ENCODE assay signal across 9 cellular contexts in the genomic region with DNA sequence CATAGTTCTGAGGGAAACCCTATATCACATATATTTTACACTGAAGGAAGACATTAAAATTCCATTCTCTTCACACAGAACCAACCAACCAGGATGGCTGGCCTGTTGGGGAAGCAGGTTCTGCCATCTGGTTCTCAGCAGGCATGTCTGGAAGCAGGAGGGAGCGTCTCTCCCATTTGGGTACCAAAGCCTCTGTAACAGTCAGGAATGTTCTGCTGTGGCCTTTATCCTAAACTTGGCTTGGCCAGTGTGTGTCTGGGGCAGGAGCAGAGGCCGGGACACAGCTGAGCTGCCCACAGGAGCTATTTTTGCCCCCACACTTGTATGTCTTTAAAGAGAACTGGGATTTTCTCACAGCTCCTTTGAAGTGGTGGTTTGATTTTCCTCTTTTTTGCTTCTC. TPM values are rescaled to one million over a fixed set of nuclear protein-coding genes. Genes with fewer than 3 reads are reported as not detected.
DNase-seq lines count a peak whose midpoint lies in the region; ATAC-seq and TF ChIP-seq lines count a peak whose summit lies in the region.
"Had no signal": no experiment of that assay in that cellular context is flagged by ENCODE, and none has a peak within 500 bp of the region (broad histone marks: within the 10 kb centered on the region; RNA-seq: fewer than 3 reads in every experiment).

No MANE protein-coding gene starts in this region.

- no peak overlapping the region for H3K4me3 ChIP-seq in endodermal cell (ENCODE audit: low read length)
- peak overlapping the region in 1 of 8 donors; percentile 43 for H3K4me3 ChIP-seq in spleen
- H3K4me3 ChIP-seq: esophagus muscularis mucosa had no signal

- intact Hi-C loops in spleen (cut with DNase I; ENCODE audit: low total_unique reads): no loop called here

- H3K4me3 Mint-ChIP-seq in activated naive CD4-positive, alpha-beta T cell treated with anti-CD3 and anti-CD28 coated beads, Interleukin-2, amount 10 ng/mL, durations not matched to agents 7 days and 5 days: peak overlapping the region; percentile 36
- H3K4me3 Mint-ChIP-seq in T-cell (peak overlapping the region; percentile 39 to 80 (median 56)), endodermal cell (no peak overlapping the region)

- WGBS in endodermal cell (ENCODE audit: insufficient coverage in 1 of 2, insufficient read length in 1 of 2), 2 experiments: 88 to 92% methylated on average over 2 of the region's 2 CpGs
- 40 to 54% (median 52%) methylated on average over 2 of the region's 2 CpGs for WGBS in spleen, 5 donors

- H3K27ac ChIP-seq in endodermal cell (ENCODE audit: low read depth, low read length) (peak overlapping the region; percentile 32), spleen (peak overlapping the region; percentile 8 to 93 (median 86))
- H3K27ac ChIP-seq: esophagus muscularis mucosa had no signal

- peak overlapping the region; percentile 91 for H3K27ac Mint-ChIP-seq in activated naive CD4-positive, alpha-beta T cell treated with anti-CD3 and anti-CD28 coated beads, Interleukin-2, amount 10 ng/mL, durations not matched to agents 7 days and 5 days
- H3K27ac Mint-ChIP-seq in T-cell (peak overlapping the region; percentile 91 to 96), endodermal cell (no peak overlapping the region)

- POLR2A ChIA-PET in T-cell (lab: Charles Lee): no interaction called here

- TF ChIP-seq POLR2A in spleen (IDR thresholded peaks at IDR 0.05): no peak

- no peaks in the 10 kb centered on the region for H3K4me1 ChIP-seq in endodermal cell (ENCODE audit: control insufficient read depth, insufficient read depth, low read length)
- H3K4me1 ChIP-seq in spleen: peaks cover 52 to 98% (median 81%) of the 10 kb centered on the region in 6 donors

- H3K36me3 ChIP-seq in endodermal cell (ENCODE audit: control insufficient read depth, insufficient read depth, low read length) (peaks cover 26% of the 10 kb centered on the region), spleen (peaks cover 0 to 53% (median 19%) of the 10 kb centered on the region in 6 donors)

- H3K27me3 ChIP-seq in endodermal cell (ENCODE audit: control insufficient read depth, insufficient read depth, low read length, poor library complexity, severe bottlenecking) (no peaks in the 10 kb centered on the region), spleen (replicated peaks in 1 of 7) (no peaks in the 10 kb centered on the region)
- H3K27me3 ChIP-seq: esophagus muscularis mucosa had no signal

- CTCF ChIA-PET in activated naive CD4-positive, alpha-beta T cell treated with anti-CD3 and anti-CD28 coated beads, Interleukin-2, amount 10 ng/mL, durations not matched to agents 7 days and 5 days (lab: Charles Lee): interaction anchor here (0.7 to 1.9 kb wide), 6 partner anchors 9 to 355 kb away, joined by 3 to 5 read pairs (median 4); no protein-coding TSS in a partner anchor
- CTCF ChIA-PET in T-cell (lab: Charles Lee): interaction anchor here (0.5 to 1.4 kb wide), 4 partner anchors 17 to 349 kb away, joined by 3 to 5 read pairs (median 3); no protein-coding TSS in a partner anchor

- DNase-seq in activated naive CD4-positive, alpha-beta T cell treated with anti-CD3 and anti-CD28 coated beads, Interleukin-2, amount 10 ng/mL, durations not matched to agents 7 days and 5 days: no peak
- no peak for DNase-seq in activated naive CD4-positive, alpha-beta T cell treated with Interleukin-2 at 50 U/mL for 16 hours
- no peak for DNase-seq in T-cell
- DNase-seq in endodermal cell: no peak
- no peak for DNase-seq in spleen
- no peak for DNase-seq in middle frontal gyrus (ENCODE audit: extremely low spot score, low spot score)
- no peak for DNase-seq in AG08396 (ENCODE audit: low spot score)

- ATAC-seq in T-cell (replicated peaks in 1 of 4) (no peak), HG03025 (IDR thresholded peaks at IDR 0.05; ENCODE audit: low FRiP score, unreplicated experiment) (no peak)

- no peak overlapping the region for H3K9ac ChIP-seq in endodermal cell (ENCODE audit: extremely low read depth, low read length, poor library complexity, severe bottlenecking)

- H3K9me3 ChIP-seq in endodermal cell (ENCODE audit: control insufficient read depth, low read length) (no peaks in the 10 kb centered on the region), spleen (no peaks in the 10 kb centered on the region)
- H3K9me3 ChIP-seq: esophagus muscularis mucosa had no signal

- TF ChIP-seq CTCF in endodermal cell (conservative IDR thresholded peaks at IDR 0.05) (no peak), spleen (IDR thresholded peaks at IDR 0.05 in 8 of 11, conservative IDR thresholded peaks at IDR 0.05 in 3 of 11) (no peak)

- H3K4me1 Mint-ChIP-seq in activated naive CD4-positive, alpha-beta T cell treated with anti-CD3 and anti-CD28 coated beads, Interleukin-2, amount 10 ng/mL, durations not matched to agents 7 days and 5 days: peaks cover 75% of the 10 kb centered on the region
- H3K4me1 Mint-ChIP-seq in T-cell: peaks cover 86 to 89% (median 88%) of the 10 kb centered on the region in 3 donors
- peaks cover 5% of the 10 kb centered on the region for H3K4me1 Mint-ChIP-seq in endodermal cell

- no peaks in the 10 kb centered on the region for H3K27me3 Mint-ChIP-seq in activated naive CD4-positive, alpha-beta T cell treated with anti-CD3 and anti-CD28 coated beads, Interleukin-2, amount 10 ng/mL, durations not matched to agents 7 days and 5 days
- H3K27me3 Mint-ChIP-seq in T-cell: no peaks in the 10 kb centered on the region
- no peaks in the 10 kb centered on the region for H3K27me3 Mint-ChIP-seq in endodermal cell (ENCODE audit: insufficient read depth)

- peaks cover 41% of the 10 kb centered on the region for H3K36me3 Mint-ChIP-seq in activated naive CD4-positive, alpha-beta T cell treated with anti-CD3 and anti-CD28 coated beads, Interleukin-2, amount 10 ng/mL, durations not matched to agents 7 days and 5 days
- H3K36me3 Mint-ChIP-seq in T-cell: peaks cover 24% of the 10 kb centered on the region
- H3K36me3 Mint-ChIP-seq in endodermal cell (ENCODE audit: low read depth): peaks cover 42% of the 10 kb centered on the region

- no peaks in the 10 kb centered on the region for H3K9me3 Mint-ChIP-seq in activated naive CD4-positive, alpha-beta T cell treated with anti-CD3 and anti-CD28 coated beads, Interleukin-2, amount 10 ng/mL, durations not matched to agents 7 days and 5 days
- H3K9me3 Mint-ChIP-seq in T-cell (no peaks in the 10 kb centered on the region), endodermal cell (no peaks in the 10 kb centered on the region)

RNA-seq across cellular contexts. Expression of gene SGSM3, which starts 29.3 kb away (rescaled TPM):
- total RNA-seq in T-cell (100 to 1,000 TPM in 3 of 5 donors, 10 to 100 TPM in 2; 89.4 to 116 (median 101) TPM), endodermal cell (10 to 100 TPM; 83.7 to 90.4 TPM), spleen (10 to 100 TPM; 56.3 to 99.3 (median 88.2) TPM)
- polyA plus RNA-seq in endodermal cell (2013, experiment 1 of 2): 80.2 TPM
- polyA plus RNA-seq in endodermal cell (2013, experiment 2 of 2): 69.6 TPM
- polyA plus RNA-seq in spleen: 100 to 1,000 TPM; 100 to 176 (median 161) TPM

RNA-seq across cellular contexts. Expression of gene ADSL, which starts 53.4 kb away (rescaled TPM):
- total RNA-seq in T-cell (10 to 100 TPM; 64.0 to 84.3 (median 75.1) TPM), endodermal cell (100 to 1,000 TPM; 107 to 118 TPM), spleen (10 to 100 TPM; 40.4 to 77.7 (median 55.0) TPM)
- polyA plus RNA-seq in endodermal cell (2013, experiment 1 of 2): 118 TPM
- 103 TPM for polyA plus RNA-seq in endodermal cell (2013, experiment 2 of 2)
- 10 to 100 TPM; 39.1 to 52.5 (median 43.3) TPM for polyA plus RNA-seq in spleen
